21 cellular contexts compared by ENCODE assay signal in the genomic region with DNA sequence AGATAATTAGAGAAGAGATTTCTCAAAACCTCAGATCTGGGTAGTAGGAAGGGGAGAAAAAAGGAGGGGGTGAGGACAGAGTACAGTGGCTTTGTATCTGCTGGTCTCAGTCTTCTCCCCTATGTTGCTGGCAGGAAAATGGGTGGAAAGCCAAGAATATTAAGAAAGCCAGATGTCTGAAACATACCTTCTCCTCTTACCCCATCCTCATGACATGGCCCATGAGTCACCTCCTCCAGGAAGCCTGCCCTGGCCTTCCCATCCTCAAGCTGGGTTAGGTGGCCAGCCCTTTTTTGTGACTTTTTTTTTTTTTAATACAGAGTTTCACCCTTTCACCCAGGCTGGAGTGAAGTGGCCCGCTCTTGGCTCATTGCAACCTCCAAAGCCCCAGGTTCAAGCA.
DNase-seq lines count a peak whose midpoint lies in the region; ATAC-seq and TF ChIP-seq lines count a peak whose summit lies in the region.
"Had no signal": no experiment of that assay in that cellular context is flagged by ENCODE, and none has a peak within 500 bp of the region (broad histone marks: within the 10 kb centered on the region; RNA-seq: fewer than 3 reads in every experiment).

No MANE protein-coding gene starts in this region.

- H3K27me3 ChIP-seq in ACC112 (ENCODE audit: insufficient read depth, low read length) = no peaks in the 10 kb centered on the region
- H3K27me3 ChIP-seq in foreskin keratinocyte = no peaks in the 10 kb centered on the region
- no peaks in the 10 kb centered on the region for H3K27me3 ChIP-seq in spleen (replicated peaks in 1 of 7)
- H3K27me3 ChIP-seq: neutrophil had no signal

- peak; percentile 44 for ATAC-seq in foreskin keratinocyte
- ATAC-seq: esophagus mucosa; mucosa of descending colon; stimulated activated naive CD8-positive, alpha-beta T cell treated with anti-CD3 and anti-CD28 coated beads, Interleukin-15, amount 100 ng/mL, for 72 hours had no signal

- DNase-seq in HT1080 (ENCODE audit: low read depth) = peak; percentile 85
- DNase-seq in astrocyte of the spinal cord (ENCODE audit: low read depth, low spot score) = peak; percentile 35
- DNase-seq in foreskin keratinocyte = peak in 1 of 2 donors; percentile 31
- no peak for DNase-seq in iPS-NIHi11 (ENCODE audit: low spot score)
- no peak for DNase-seq in NCI-H2227 (lab: John Stamatoyannopoulos, UW; ENCODE audit: unreplicated experiment)
- no peak for DNase-seq in NK-92 treated with Interleukin-12 subunit alpha and Interleukin-12 subunit beta, amount 100 ng/mL, for 24 hours (lab: John Stamatoyannopoulos, UW)
- DNase-seq in spleen = no peak
- DNase-seq: activated CD4-positive, alpha-beta T cell treated with anti-CD3 and anti-CD28 coated beads, Interleukin-2, amount 50 U/mL, for 1 hour; activated naive CD4-positive, alpha-beta T cell treated with anti-CD3 and anti-CD28 coated beads, Interleukin-2, amount 50 U/mL, for 16 hours; activated T-cell treated with anti-CD3 and anti-CD28 coated beads for 4 hours; CD8-positive, alpha-beta memory T cell; DMS79 treated with DMSO at 0.1 percent for 48 hours; hippocampal formation; MM.1S; mucosa of descending colon; NCI-H2081; NCI-H524; stimulated activated naive CD8-positive, alpha-beta T cell treated with anti-CD3 and anti-CD28 coated beads, Interleukin-15, amount 100 ng/mL, for 72 hours had no signal

- H3K79me2 ChIP-seq in ACC112 (ENCODE audit: control insufficient read depth, insufficient read depth, low read length, unreplicated experiment) = no peaks in the 10 kb centered on the region

- H3K4me1 ChIP-seq in ACC112 (ENCODE audit: control insufficient read depth, insufficient read depth, low read length, unreplicated experiment) = peaks cover 66% of the 10 kb centered on the region
- H3K4me1 ChIP-seq in foreskin keratinocyte = peaks cover 18% of the 10 kb centered on the region
- peaks cover 15 to 85% (median 42%) of the 10 kb centered on the region in 6 donors for H3K4me1 ChIP-seq in spleen

- no peak overlapping the region for H2AFZ ChIP-seq in ACC112 (ENCODE audit: low read length, unreplicated experiment)

- intact Hi-C loops in spleen (cut with DNase I; ENCODE audit: low total_unique reads) = loop anchor here (10.0 kb wide), 2 partner anchors 59 to 289 kb away; partner anchors contain the start of gene ABCA1

- H3K27ac ChIP-seq in ACC112 (ENCODE audit: low read depth, low read length) (peak overlapping the region; percentile 15; the same call in 1 of the 2 replicates), foreskin keratinocyte (peak overlapping the region; percentile 20), spleen (no peak overlapping the region)
- H3K27ac ChIP-seq: neutrophil had no signal

- H3K4me3 ChIP-seq in ACC112 (ENCODE audit: low read depth, low read length) (no peak overlapping the region), astrocyte of the spinal cord (ENCODE audit: low read depth, low read length) (no peak overlapping the region), spleen (no peak overlapping the region)
- H3K4me3 ChIP-seq: mucosa of descending colon had no signal

- no peaks in the 10 kb centered on the region; the same call in 1 of the 2 replicates for H3K36me3 ChIP-seq in ACC112 (ENCODE audit: insufficient read depth, low read length)
- peaks cover 0 to 29% (median 0%) of the 10 kb centered on the region in 6 donors for H3K36me3 ChIP-seq in spleen

- H3K9me3 ChIP-seq in spleen = no peaks in the 10 kb centered on the region
- H3K9me3 ChIP-seq: mucosa of descending colon, neutrophil had no signal

- TF ChIP-seq CTCF in astrocyte of the spinal cord (IDR thresholded peaks at IDR 0.05; ENCODE audit: low read depth, low read length) (no peak), foreskin keratinocyte (conservative IDR thresholded peaks at IDR 0.05) (no peak), spleen (IDR thresholded peaks at IDR 0.05 in 8 of 11, conservative IDR thresholded peaks at IDR 0.05 in 3 of 11) (no peak)

- WGBS in spleen, 5 donors = 91 to 100% (median 100%) methylated on average over 1 of the region's 1 CpG

- no peak for TF ChIP-seq POLR2A in spleen (IDR thresholded peaks at IDR 0.05)

- in situ Hi-C loops in astrocyte of the spinal cord (cut with HindIII; ENCODE audit: low sequenced_read_pairs) = no loop called here

Comparison
In these comparisons a context has a peak if more than half of its experiments do, and no peak if none do; other contexts are left out.
1. H3K27ac ChIP-seq: peak in ACC112 (single experiment) and foreskin keratinocyte (single experiment); none in spleen (0 of 8).
2. DNase-seq: peak in HT1080 (single experiment) and astrocyte of the spinal cord (single experiment); none in iPS-NIHi11 (single experiment), NCI-H2227 (single experiment), NK-92 treated with Interleukin-12 subunit alpha and Interleukin-12 subunit beta, amount 100 ng/mL, for 24 hours (single experiment) and spleen (single experiment).